Comparison of ENCODE assay signal across 21 cellular contexts in the genomic region with DNA sequence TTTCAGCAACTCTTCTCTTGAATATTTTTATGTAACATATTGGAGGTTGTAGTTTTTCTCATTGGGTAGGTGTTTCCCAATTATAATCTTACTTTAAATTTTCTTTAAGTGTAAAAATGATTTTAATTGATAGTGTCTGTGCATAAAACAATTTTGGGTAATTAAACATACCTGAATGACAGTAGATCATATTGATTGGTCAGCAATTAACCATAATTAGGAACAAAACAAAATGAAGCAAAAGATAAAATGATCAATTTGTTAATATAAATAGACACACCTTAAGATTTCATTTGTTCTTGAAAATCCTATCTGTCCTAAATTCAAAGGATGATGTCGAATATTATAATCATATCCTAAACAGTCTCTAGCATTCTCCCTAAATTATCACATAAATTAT.
DNase-seq lines count a peak whose midpoint lies in the region; ATAC-seq, FAIRE-seq and TF ChIP-seq lines count a peak whose summit lies in the region.
"Had no signal": no experiment of that assay in that cellular context is flagged by ENCODE, and none has a peak within 500 bp of the region (broad histone marks: within the 10 kb centered on the region; RNA-seq: fewer than 3 reads in every experiment).

No MANE protein-coding gene starts in this region.

- H3K36me3 Mint-ChIP-seq in chondrocyte (ENCODE audit: low read depth), result no peaks in the 10 kb centered on the region
- H3K36me3 Mint-ChIP-seq: CD8-positive, alpha-beta T cell had no signal

- ATAC-seq in A549 (no peak), IMR-90 (ENCODE audit: low read depth) (no peak), GM19035 (IDR thresholded peaks at IDR 0.05; ENCODE audit: unreplicated experiment) (no peak)
- ATAC-seq: CD8-positive, alpha-beta T cell had no signal

- TF ChIP-seq POLR2A in A549 (IDR thresholded peaks at IDR 0.05; ENCODE audit: low read length) (no peak), IMR-90 (IDR thresholded peaks at IDR 0.05; ENCODE audit: low read depth, low read length) (no peak)

- BruUV-seq in IMR-90 (replicated peaks; lab: Mats Ljungman, UMichigan), result no TSS peak

- in situ Hi-C loops in IMR-90 (cut with MboI; ENCODE audit: low sequenced_read_pairs), result no loop called here

- no peak for TF ChIP-seq EP300 in A549 (IDR thresholded peaks at IDR 0.05)

- H3K4me1 Mint-ChIP-seq in chondrocyte (ENCODE audit: low read depth), result no peaks in the 10 kb centered on the region
- H3K4me1 Mint-ChIP-seq: B cell had no signal

- no peak overlapping the region for H3K27ac ChIP-seq in A549
- H3K27ac ChIP-seq in IMR-90 (ENCODE audit: insufficient read depth, low read length), result no peak overlapping the region
- H3K27ac ChIP-seq: BLaER1 treated with 17β-estradiol and CSF1 and Interleukin-3, amounts not matched to agents 10 nM and 100 nM; C4-2B had no signal

- no peak overlapping the region for H2BK120ac ChIP-seq in IMR-90 (ENCODE audit: low read depth, low read length)

- H3K4me2 ChIP-seq in A549 (no peak overlapping the region), IMR-90 (ENCODE audit: low read depth, low read length) (no peak overlapping the region)
- H3K4me2 ChIP-seq: BLaER1 treated with 17β-estradiol and CSF1 and Interleukin-3, amounts not matched to agents 10 nM and 100 nM had no signal

- H3K36me3 ChIP-seq in IMR-90 (ENCODE audit: control insufficient read depth, insufficient read depth, low read length), result no peaks in the 10 kb centered on the region
- H3K36me3 ChIP-seq: BLaER1 treated with 17β-estradiol and CSF1 and Interleukin-3, amounts not matched to agents 10 nM and 100 nM had no signal

- H3K4me3 ChIP-seq in A549, result no peak overlapping the region
- no peak overlapping the region for H3K4me3 ChIP-seq in IMR-90 (ENCODE audit: insufficient read depth, low read depth, low read length)
- H3K4me3 ChIP-seq: BLaER1 treated with 17β-estradiol and CSF1 and Interleukin-3, amounts not matched to agents 10 nM and 100 nM had no signal

- H4K20me1 ChIP-seq in IMR-90 (ENCODE audit: insufficient read depth, low read length), result no peaks in the 10 kb centered on the region
- H4K20me1 ChIP-seq: BLaER1 treated with 17β-estradiol and CSF1 and Interleukin-3, amounts not matched to agents 10 nM and 100 nM had no signal

- H3K56ac ChIP-seq in IMR-90 (ENCODE audit: extremely low read depth, insufficient read depth, low read length), result no peak overlapping the region

- H3K14ac ChIP-seq in IMR-90 (replicated peaks; ENCODE audit: low read depth, low read length), result no peak overlapping the region

- WGBS in A549 (ENCODE audit: missing lambda C conversion rate), result 0% methylated on average over 1 of the region's 1 CpG
- WGBS in IMR-90 (ENCODE audit: extremely low coverage in 2 of 2, insufficient read length in 1 of 2), 2 experiments, result no CpG with 5 or more reads among the region's 1 CpG

- intact Hi-C loops in IMR-90 (cut with micrococcal nuclease), result no loop called here

- H4K91ac ChIP-seq in IMR-90 (ENCODE audit: insufficient read depth, low read depth, low read length), result no peak overlapping the region

- no peak overlapping the region for H2AK5ac ChIP-seq in IMR-90 (ENCODE audit: low read depth, low read length)

- POLR2A ChIA-PET in A549 (lab: Yijun Ruan, JAX) (no interaction called here), IMR-90 (lab: Charles Lee; ENCODE audit: unreplicated experiment) (no interaction called here)

- no peak overlapping the region for H3K23ac ChIP-seq in IMR-90 (ENCODE audit: low read depth, low read length)

- H4K5ac ChIP-seq in IMR-90 (ENCODE audit: low read depth, low read length), result no peak overlapping the region

- no peak overlapping the region for H3K4me3 Mint-ChIP-seq in chondrocyte (ENCODE audit: unreplicated experiment)
- H3K4me3 Mint-ChIP-seq: B cell; CD4-positive, alpha-beta T cell; CD8-positive, alpha-beta T cell had no signal

- H3K27ac Mint-ChIP-seq in chondrocyte (ENCODE audit: unreplicated experiment), result no peak overlapping the region
- H3K27ac Mint-ChIP-seq: B cell; CD4-positive, alpha-beta T cell; CD8-positive, alpha-beta T cell had no signal

- H3K27me3 ChIP-seq in IMR-90 (ENCODE audit: control insufficient read depth, insufficient read depth, low read length), result no peaks in the 10 kb centered on the region
- H3K27me3 ChIP-seq: BLaER1 treated with 17β-estradiol and CSF1 and Interleukin-3, amounts not matched to agents 10 nM and 100 nM had no signal

- no peak overlapping the region for H2AK9ac ChIP-seq in IMR-90 (replicated peaks; ENCODE audit: low read depth, low read length, poor library complexity)

- peaks cover 12% of the 10 kb centered on the region for H3K9me3 Mint-ChIP-seq in chondrocyte (ENCODE audit: low read depth)
- H3K9me3 Mint-ChIP-seq: CD4-positive, alpha-beta T cell; CD8-positive, alpha-beta T cell had no signal

- H3K27me3 Mint-ChIP-seq in chondrocyte (ENCODE audit: low read depth), result no peaks in the 10 kb centered on the region
- H3K27me3 Mint-ChIP-seq: B cell; CD4-positive, alpha-beta T cell had no signal

- H2BK5ac ChIP-seq in IMR-90 (ENCODE audit: low read depth, low read length, poor library complexity, severe bottlenecking), result no peak overlapping the region

- dilution Hi-C loops in IMR-90 (cut with HindIII; ENCODE audit: low sequenced_read_pairs, unreplicated experiment), result no loop called here

- CTCF ChIA-PET in A549 (lab: Yijun Ruan, JAX), result no interaction called here
- CTCF ChIA-PET in IMR-90 (lab: Yijun Ruan, JAX), result no interaction called here

- TF ChIP-seq CTCF in A549 (IDR thresholded peaks at IDR 0.05) (no peak), IMR-90 (conservative IDR thresholded peaks at IDR 0.05; ENCODE audit: low read depth, low read length) (no peak), chondrocyte (IDR thresholded peaks at IDR 0.05) (no peak)

- DNase-seq in A549 (ENCODE audit: low read depth in 1 of 2, low spot score in 1 of 2), result no peak
- no peak for DNase-seq in IMR-90
- DNase-seq in frontal cortex (ENCODE audit: low spot score in 2 of 2), result no peak
- DNase-seq in chondrocyte (ENCODE audit: low spot score), result no peak
- no peak for DNase-seq in NCI-H226
- DNase-seq: 8988T; AML-193; Caco-2; Calu3; CD4-positive, alpha-beta T cell; CD8-positive, alpha-beta T cell; DMS79 treated with DMSO at 0.1 percent for 48 hours; GF-D8 had no signal

- no peak overlapping the region for H3K4ac ChIP-seq in IMR-90 (ENCODE audit: low read depth, low read length)

- peak; percentile 70 for FAIRE-seq in A549 (lab: Jason Lieb, UNC)
- FAIRE-seq in frontal cortex (lab: Jason Lieb, UNC), result peak; percentile 10
- FAIRE-seq: A204.1, D721Med, G401.6, GM12891 had no signal

- no peak overlapping the region for H3K18ac ChIP-seq in IMR-90 (ENCODE audit: low read depth, low read length)

- no peak for TF ChIP-seq RAD21 in A549 (conservative IDR thresholded peaks at IDR 0.05 in 1 of 2, IDR thresholded peaks at IDR 0.05 in 1 of 2)
- TF ChIP-seq RAD21 in IMR-90 (IDR thresholded peaks at IDR 0.05; ENCODE audit: low read length), result no peak

- H2AFZ ChIP-seq in IMR-90 (replicated peaks; ENCODE audit: low read length, poor library complexity), result no peak overlapping the region

- H2BK15ac ChIP-seq in IMR-90 (ENCODE audit: low read depth, low read length), result no peak overlapping the region

- H3K9me1 ChIP-seq in IMR-90 (ENCODE audit: insufficient read depth, low read length), result no peaks in the 10 kb centered on the region

- H3K9me3 ChIP-seq in A549, result no peaks in the 10 kb centered on the region
- H3K9me3 ChIP-seq in IMR-90 (ENCODE audit: control insufficient read depth, insufficient read depth, low read length), result no peaks in the 10 kb centered on the region
- H3K9me3 ChIP-seq: Caco-2 had no signal

- H4K8ac ChIP-seq in IMR-90 (ENCODE audit: low read depth in 2 of 2, low read length in 2 of 2), result no peak overlapping the region

- H3K9ac ChIP-seq in IMR-90 (ENCODE audit: low read depth, low read length), result no peak overlapping the region
- H3K9ac ChIP-seq: BLaER1 treated with 17β-estradiol and CSF1 and Interleukin-3, amounts not matched to agents 10 nM and 100 nM had no signal

- no peak overlapping the region for H2BK20ac ChIP-seq in IMR-90 (ENCODE audit: low read depth, low read length)

- H3K4me1 ChIP-seq in A549 (no peaks in the 10 kb centered on the region), IMR-90 (ENCODE audit: control insufficient read depth, insufficient read depth, low read length) (no peaks in the 10 kb centered on the region)
- H3K4me1 ChIP-seq: Caco-2 had no signal

- H3K79me1 ChIP-seq in IMR-90 (ENCODE audit: low read depth in 1 of 2, low read length in 2 of 2), result no peaks in the 10 kb centered on the region

TF ChIP-seq in A549, 52 proteins besides CTCF, POLR2A, EP300 and RAD21:
- TF ChIP-seq MAFK (IDR thresholded peaks at IDR 0.05; ENCODE audit: partially characterized antibody), result peak; percentile 49
- TF ChIP-seq FOSB (CRISPR knock-in tag; IDR thresholded peaks at IDR 0.05), result no peak
- TF ChIP-seq SREBF2 (IDR thresholded peaks at IDR 0.05), result no peak
- no peak for TF ChIP-seq ZC3H11A (IDR thresholded peaks at IDR 0.05)
- TF ChIP-seq, protein P1, sequence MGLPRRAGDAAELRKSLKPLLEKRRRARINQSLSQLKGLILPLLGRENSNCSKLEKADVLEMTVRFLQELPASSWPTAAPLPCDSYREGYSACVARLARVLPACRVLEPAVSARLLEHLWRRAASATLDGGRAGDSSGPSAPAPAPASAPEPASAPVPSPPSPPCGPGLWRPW (IDR thresholded peaks at IDR 0.05), result no peak
TF ChIP-seq in A549: peak in this region for 1.

TF ChIP-seq in IMR-90, 13 proteins besides CTCF, POLR2A, EP300 and RAD21:
- TF ChIP-seq MAFK (IDR thresholded peaks at IDR 0.05; ENCODE audit: low read depth, low read length) (peak; percentile 36; the same call in 1 of the 2 replicates), SMC3 (IDR thresholded peaks at IDR 0.05; ENCODE audit: low read depth, low read length) (no peak), NFE2L2 (IDR thresholded peaks at IDR 0.05; ENCODE audit: low read depth, low read length) (no peak), MAZ (IDR thresholded peaks at IDR 0.05; ENCODE audit: borderline replicate concordance, low read depth, low read length) (no peak)
